ENCODE assay signal across 2 cellular contexts in the genomic region with DNA sequence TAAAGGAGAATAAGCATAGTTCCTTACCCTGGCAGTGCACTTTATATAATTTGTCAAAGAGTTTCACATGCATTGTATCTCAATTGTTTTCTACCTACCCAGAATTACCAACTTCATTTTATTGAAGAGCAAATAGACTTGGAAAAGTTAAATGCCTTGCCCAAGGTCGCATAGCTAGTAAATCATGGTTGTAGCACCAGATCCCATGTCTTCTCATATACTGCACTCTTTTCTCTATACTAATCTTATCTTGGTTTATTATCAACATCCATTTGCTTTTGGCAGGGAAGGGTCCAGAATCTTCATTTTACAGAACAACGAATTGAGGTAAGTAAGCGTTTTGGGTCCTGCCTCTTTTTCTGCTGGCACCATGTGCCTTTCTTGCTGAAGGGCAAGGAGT. TPM values are rescaled to one million over a fixed set of nuclear protein-coding genes. Genes with fewer than 3 reads are reported as not detected.
"Had no signal": no experiment of that assay in that cellular context is flagged by ENCODE, and none has a peak within 500 bp of the region (broad histone marks: within the 10 kb centered on the region; RNA-seq: fewer than 3 reads in every experiment).

No MANE protein-coding gene starts in this region.

RNA-seq across cellular contexts. Expression of a gene that starts 46.9 kb away (rescaled TPM):
- total RNA-seq: osteoblast, right atrium auricular region had no signal
